In the genomic region with DNA sequence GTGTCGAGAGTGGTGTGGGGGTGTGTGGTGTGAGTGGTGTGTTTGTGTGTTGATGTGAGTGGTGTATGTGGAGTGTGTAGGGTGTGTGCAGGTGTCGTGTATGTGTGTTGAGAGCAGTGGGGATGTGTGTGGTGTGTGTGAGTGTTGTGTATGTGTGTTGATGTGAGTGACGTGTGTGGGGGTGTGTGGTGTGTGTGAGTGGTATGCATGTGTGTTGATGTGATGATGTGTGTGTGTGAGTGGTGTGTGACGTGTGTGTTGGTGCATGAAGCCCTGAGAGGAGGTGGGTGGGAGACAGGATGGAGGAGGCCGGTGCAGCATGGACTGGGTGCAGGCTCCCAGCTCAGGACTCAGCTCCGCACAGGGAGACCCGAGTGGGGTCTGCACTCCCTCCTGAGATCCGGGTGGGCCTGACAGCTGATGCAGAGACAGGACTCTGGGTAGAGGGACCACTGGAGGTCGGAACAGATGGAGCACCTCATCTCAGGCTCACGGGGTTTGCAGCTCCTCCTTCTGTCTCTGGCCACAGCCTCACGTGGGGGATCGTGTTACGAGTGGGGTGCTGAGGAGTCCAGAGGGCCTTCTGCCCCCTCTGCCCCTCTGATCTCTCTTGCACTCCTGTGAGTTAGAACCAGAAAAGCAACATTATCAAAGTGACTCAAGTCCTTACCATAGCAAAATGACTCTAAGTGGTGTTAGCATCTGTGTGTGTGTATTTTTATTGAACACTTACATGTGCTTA, we compare ENCODE assay signal across 16 cellular contexts. TPM values are rescaled to one million over a fixed set of nuclear protein-coding genes. Genes with fewer than 3 reads are reported as not detected.
A peak's percentile ranks its signal among the peaks of the same experiment; 100 is the strongest.
DNase-seq lines count a peak whose midpoint lies in the region; ATAC-seq and TF ChIP-seq lines count a peak whose summit lies in the region.
"Had no signal": no experiment of that assay in that cellular context is flagged by ENCODE, and none has a peak within 500 bp of the region (broad histone marks: within the 10 kb centered on the region; RNA-seq: fewer than 3 reads in every experiment).

No MANE protein-coding gene starts in this region.

- no peak overlapping the region for H3K9ac ChIP-seq in mesenchymal stem cell (ENCODE audit: low read length)
- H3K9ac ChIP-seq: GM23248 had no signal

- no peaks in the 10 kb centered on the region for H3K9me3 ChIP-seq in mesenchymal stem cell (ENCODE audit: control insufficient read depth, low read length)
- H3K9me3 ChIP-seq: BE2C had no signal

- H3K23ac ChIP-seq in mesenchymal stem cell (ENCODE audit: low read length in 2 of 2) = no peak overlapping the region

- no peaks in the 10 kb centered on the region for H3K9me3 Mint-ChIP-seq in GM23338
- H3K9me3 Mint-ChIP-seq: CD8-positive, alpha-beta T cell had no signal

- H3K14ac ChIP-seq in mesenchymal stem cell (ENCODE audit: low read length in 2 of 2) = peak overlapping the region in 1 of 2 experiments; percentile 19

- 89% methylated on average over 13 of the region's 13 CpGs for WGBS in mesenchymal stem cell

- no peak overlapping the region for H2BK120ac ChIP-seq in mesenchymal stem cell (ENCODE audit: low read depth, low read length)

- TF ChIP-seq CTCF in GM23338 (conservative IDR thresholded peaks at IDR 0.05; ENCODE audit: low read depth in 2 of 2) = no peak

- H2BK12ac ChIP-seq in mesenchymal stem cell (ENCODE audit: low read length in 2 of 2) = no peak overlapping the region

- peaks cover 3% of the 10 kb centered on the region; the same call in 1 of the 2 replicates for H3K4me1 ChIP-seq in GM23338 (ENCODE audit: insufficient read depth)
- peaks cover 12% of the 10 kb centered on the region for H3K4me1 ChIP-seq in mesenchymal stem cell (ENCODE audit: control insufficient read depth, insufficient read depth, low read depth, low read length)
- H3K4me1 ChIP-seq: BE2C had no signal

- H3K4me1 Mint-ChIP-seq in GM23338 = peaks cover 13% of the 10 kb centered on the region

- H3K4me2 ChIP-seq in GM23338 (no peak overlapping the region), mesenchymal stem cell (ENCODE audit: low read length, poor library complexity, severe bottlenecking) (no peak overlapping the region)

- H3K4me3 ChIP-seq in GM23338 (no peak overlapping the region), H7 (ENCODE audit: insufficient read depth, low read depth, low read length) (no peak overlapping the region), mesenchymal stem cell (ENCODE audit: insufficient read depth in 1 of 2, low read depth in 1 of 2, low read length in 2 of 2) (no peak overlapping the region)
- H3K4me3 ChIP-seq: GM23248 had no signal

- no peak overlapping the region for H4K91ac ChIP-seq in mesenchymal stem cell (ENCODE audit: low read length)

- H3K27ac Mint-ChIP-seq in GM23338 = no peak overlapping the region
- H3K27ac Mint-ChIP-seq: CD8-positive, alpha-beta T cell had no signal

- H3K27me3 Mint-ChIP-seq in GM23338 (ENCODE audit: insufficient read depth, low read depth, poor library complexity) = no peaks in the 10 kb centered on the region

- no peaks in the 10 kb centered on the region for H3K36me3 Mint-ChIP-seq in GM23338 (ENCODE audit: low read depth)
- H3K36me3 Mint-ChIP-seq: CD8-positive, alpha-beta T cell had no signal

- no peaks in the 10 kb centered on the region for H3K79me2 ChIP-seq in GM23338 (replicated peaks; ENCODE audit: insufficient read depth)

- no peaks in the 10 kb centered on the region for H3K36me3 ChIP-seq in GM23338 (ENCODE audit: insufficient read depth)
- no peaks in the 10 kb centered on the region for H3K36me3 ChIP-seq in H7 (replicated peaks; ENCODE audit: control insufficient read depth, insufficient read depth, low read length)
- peaks cover 0 to 10% of the 10 kb centered on the region in 2 experiments for H3K36me3 ChIP-seq in mesenchymal stem cell (ENCODE audit: control insufficient read depth in 1 of 2, insufficient read depth in 2 of 2, low read depth in 1 of 2, low read length in 2 of 2)
- H3K36me3 ChIP-seq: BE2C had no signal

- H3K18ac ChIP-seq in mesenchymal stem cell (ENCODE audit: low read depth in 1 of 2, low read length in 2 of 2) = no peak overlapping the region

- no peaks in the 10 kb centered on the region for H4K20me1 ChIP-seq in GM23338 (replicated peaks; ENCODE audit: insufficient read depth)

- no peak overlapping the region for H2BK15ac ChIP-seq in mesenchymal stem cell (ENCODE audit: low read depth, poor library complexity, severe bottlenecking)

- H3K79me1 ChIP-seq in mesenchymal stem cell (replicated peaks; ENCODE audit: low read length, poor library complexity, severe bottlenecking) = peaks cover 31% of the 10 kb centered on the region

- peak; percentile 65 for ATAC-seq in GM23338
- ATAC-seq: CD8-positive, alpha-beta T cell had no signal

- H2AFZ ChIP-seq in GM23338 = no peak overlapping the region
- no peak overlapping the region for H2AFZ ChIP-seq in mesenchymal stem cell (ENCODE audit: low read depth, low read length)
- H2AFZ ChIP-seq: GM23248 had no signal

- no peak overlapping the region for H2AK5ac ChIP-seq in mesenchymal stem cell (ENCODE audit: low read length, severe bottlenecking)

- H3K27me3 ChIP-seq in GM23338 (ENCODE audit: insufficient read depth) = no peaks in the 10 kb centered on the region
- H3K27me3 ChIP-seq in H7 (ENCODE audit: control insufficient read depth, insufficient read depth, low read length) = no peaks in the 10 kb centered on the region
- H3K27me3 ChIP-seq in layer of hippocampus (ENCODE audit: control insufficient read depth, insufficient read depth, low read length) = no peaks in the 10 kb centered on the region
- H3K27me3 ChIP-seq in mesenchymal stem cell (ENCODE audit: control insufficient read depth in 1 of 2, insufficient read depth in 1 of 2, low read length in 2 of 2) = peaks cover 0 to 30% of the 10 kb centered on the region in 2 experiments
- H3K27me3 ChIP-seq: BE2C had no signal

- H3K27ac ChIP-seq in GM23338 (ENCODE audit: low read depth) (no peak overlapping the region), angular gyrus (ENCODE audit: low read depth, low read length) (peak overlapping the region; percentile 88), layer of hippocampus (ENCODE audit: low read depth, low read length) (peak overlapping the region; percentile 22), mesenchymal stem cell (ENCODE audit: low read length, poor library complexity, severe bottlenecking) (no peak overlapping the region)
- H3K27ac ChIP-seq: GM23248, HL-60 had no signal

- H3F3A ChIP-seq in GM23338 (replicated peaks; ENCODE audit: low read depth) = no peaks in the 10 kb centered on the region

- H3K9me2 ChIP-seq in GM23338 (ENCODE audit: insufficient read depth) = 0 out of 2 replicates have a peak, but pooled peaks cover 3% of the 10 kb centered on the region

- no peak overlapping the region for H2BK5ac ChIP-seq in mesenchymal stem cell (ENCODE audit: low read depth, low read length, poor library complexity, severe bottlenecking)

- no peak overlapping the region for H3K4me3 Mint-ChIP-seq in GM23338
- H3K4me3 Mint-ChIP-seq: CD8-positive, alpha-beta T cell had no signal

- H4K8ac ChIP-seq in mesenchymal stem cell (ENCODE audit: low read length) = no peak overlapping the region

- DNase-seq in GM23338 (ENCODE audit: low spot score) (no peak), H7 (peak; percentile 44), mesenchymal stem cell (no peak), NCI-H1436 treated with DMSO at 0.1 percent for 48 hours (lab: John Stamatoyannopoulos, UW) (no peak), HuH-7.5 (ENCODE audit: low spot score) (no peak)
- DNase-seq: BE2C; CD8-positive, alpha-beta T cell; GM23248; KG1; NCI-H1105; NCI-H187 treated with DMSO at 0.1 percent for 48 hours; NCI-H2227 treated with DMSO at 0.1 percent for 48 hours; NCI-H526 treated with DMSO at 0.1 percent for 48 hours had no signal

- no peak overlapping the region for H3K4ac ChIP-seq in mesenchymal stem cell (ENCODE audit: low read depth in 1 of 2, low read length in 2 of 2)

TF ChIP-seq in GM23338, 12 proteins besides CTCF, POLR2A, EP300 and RAD21:
- TF ChIP-seq CREB1 (CRISPR knock-in tag; IDR thresholded peaks at IDR 0.05; ENCODE audit: low read depth) (no peak), STAT1 (IDR thresholded peaks at IDR 0.05; ENCODE audit: unreplicated experiment) (no peak), EZH2 (IDR thresholded peaks at IDR 0.05; ENCODE audit: low read depth, unreplicated experiment) (no peak), POLR2AphosphoS5 (IDR thresholded peaks at IDR 0.05; ENCODE audit: low read depth) (no peak), EZH2phosphoT487 (IDR thresholded peaks at IDR 0.05; ENCODE audit: unreplicated experiment) (no peak)
- TF ChIP-seq, protein P1, sequence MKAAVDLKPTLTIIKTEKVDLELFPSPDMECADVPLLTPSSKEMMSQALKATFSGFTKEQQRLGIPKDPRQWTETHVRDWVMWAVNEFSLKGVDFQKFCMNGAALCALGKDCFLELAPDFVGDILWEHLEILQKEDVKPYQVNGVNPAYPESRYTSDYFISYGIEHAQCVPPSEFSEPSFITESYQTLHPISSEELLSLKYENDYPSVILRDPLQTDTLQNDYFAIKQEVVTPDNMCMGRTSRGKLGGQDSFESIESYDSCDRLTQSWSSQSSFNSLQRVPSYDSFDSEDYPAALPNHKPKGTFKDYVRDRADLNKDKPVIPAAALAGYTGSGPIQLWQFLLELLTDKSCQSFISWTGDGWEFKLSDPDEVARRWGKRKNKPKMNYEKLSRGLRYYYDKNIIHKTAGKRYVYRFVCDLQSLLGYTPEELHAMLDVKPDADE (IDR thresholded peaks at IDR 0.05) = no peak
TF ChIP-seq in GM23338: peak in this region for 0.

RNA-seq across cellular contexts. Expression of a gene that starts 41.3 kb away (rescaled TPM):
- 11.6 and 12.0 TPM in 2 replicates for total RNA-seq in GM23338 (2014; rRNA removed; shearing (Covaris generic))
- polyA plus RNA-seq in GM23338 (2016; fragmentation: Nextera tagmentation; extraction: Ambion mirVana) = 3.9 and 4.6 TPM in 2 replicates
- total RNA-seq in H7 (2014; rRNA removed; shearing (Covaris generic)) = 1.5 and 3.1 TPM in 2 replicates
- 1.8 TPM for polyA plus RNA-seq in mesenchymal stem cell (2013, experiment 1 of 2)
- 1.3 TPM for polyA plus RNA-seq in mesenchymal stem cell (2013, experiment 2 of 2)
- total RNA-seq: CD8-positive, alpha-beta T cell had no signal

Comparison
In these comparisons a context has a peak if more than half of its experiments do, and no peak if none do; other contexts are left out.
1. H3K27ac ChIP-seq: peak in angular gyrus (single experiment) and layer of hippocampus (single experiment); none in GM23338 (single experiment) and mesenchymal stem cell (single experiment).